In genomic region chr2:27559228-27559627, GRCh38 we compare ENCODE assay signal across 21 cellular contexts.
"Had no signal": no experiment of that assay in that cellular context is flagged by ENCODE, and none has a peak within 500 bp of the region (broad histone marks: within the 10 kb centered on the region; RNA-seq: fewer than 3 reads in every experiment).

No MANE protein-coding gene starts in this region.

- H3K4me3 Mint-ChIP-seq: immature natural killer cell; mesothelial cell of epicardium; naive B cell; naive thymus-derived CD8-positive, alpha-beta T cell had no signal

- H3K27ac ChIP-seq: coronary artery, dorsolateral prefrontal cortex, esophagus muscularis mucosa, foreskin keratinocyte, gastroesophageal sphincter, heart left ventricle, hepatocyte, left lung, lower lobe of right lung had no signal

- ATAC-seq: foreskin keratinocyte; gastroesophageal sphincter; heart left ventricle; left cardiac atrium; left lung; left ventricle myocardium superior; lower lobe of right lung; mucosa of descending colon; naive thymus-derived CD8-positive, alpha-beta T cell had no signal

- H3K79me2 ChIP-seq: hepatocyte had no signal

- H3K4me1 ChIP-seq: esophagus muscularis mucosa, gastroesophageal sphincter, heart left ventricle, left lung, lower lobe of right lung had no signal

- H3K4me1 Mint-ChIP-seq: immature natural killer cell; mesothelial cell of epicardium; naive B cell; naive thymus-derived CD8-positive, alpha-beta T cell had no signal

- H3K27me3 ChIP-seq: foreskin keratinocyte, hepatocyte had no signal

- DNase-seq: dermis blood vessel endothelial cell; dorsolateral prefrontal cortex; effector CD4-positive, alpha-beta T cell; effector memory CD4-positive, alpha-beta T cell; foreskin keratinocyte; heart left ventricle; hypothalamus; immature natural killer cell; left cardiac atrium; left lung; left ventricle myocardium superior; lower lobe of right lung; mesenchymal stem cell; mucosa of descending colon; naive B cell; naive thymus-derived CD8-positive, alpha-beta T cell had no signal

- H3K27ac Mint-ChIP-seq: immature natural killer cell; mesothelial cell of epicardium; naive thymus-derived CD8-positive, alpha-beta T cell had no signal

- H3K9me3 ChIP-seq: esophagus muscularis mucosa, gastroesophageal sphincter, heart left ventricle, left lung, lower lobe of right lung, mucosa of descending colon had no signal

- H3K36me3 Mint-ChIP-seq: immature natural killer cell, mesothelial cell of epicardium, naive B cell had no signal

- H3K36me3 ChIP-seq: esophagus muscularis mucosa, gastroesophageal sphincter, heart left ventricle, left lung, lower lobe of right lung had no signal

- H3K4me3 ChIP-seq: coronary artery, dorsolateral prefrontal cortex, esophagus muscularis mucosa, gastroesophageal sphincter, heart left ventricle, hepatocyte, left lung, lower lobe of right lung, mucosa of descending colon had no signal

- H2AFZ ChIP-seq: hepatocyte had no signal

- H3K9me3 Mint-ChIP-seq: immature natural killer cell; naive B cell; naive thymus-derived CD8-positive, alpha-beta T cell had no signal

- H3K4me2 ChIP-seq: hepatocyte had no signal
